Comparison of ENCODE assay signal across 8 cellular contexts in genomic region chr13:32443111-32443510, GRCh38. TPM values are rescaled to one million over a fixed set of nuclear protein-coding genes. Genes with fewer than 3 reads are reported as not detected.
DNase-seq lines count a peak whose midpoint lies in the region; ATAC-seq and TF ChIP-seq lines count a peak whose summit lies in the region.

No MANE protein-coding gene starts in this region.

- no peaks in the 10 kb centered on the region for H3K9me3 ChIP-seq in HAP-1
- H3K9me3 ChIP-seq in mammary epithelial cell (replicated peaks; ENCODE audit: insufficient read depth, low read length): no peaks in the 10 kb centered on the region

- H3K4me3 ChIP-seq in HAP-1 (no peak overlapping the region), mammary epithelial cell (replicated peaks in 1 of 3; ENCODE audit: insufficient read depth in 1 of 3, low read depth in 2 of 3, low read length in 3 of 3) (no peak overlapping the region)

- H3K27me3 ChIP-seq in HAP-1 (ENCODE audit: low read depth) (no peaks in the 10 kb centered on the region), mammary epithelial cell (ENCODE audit: insufficient read depth, low read length) (no peaks in the 10 kb centered on the region)

- H3K36me3 ChIP-seq in HAP-1 (replicated peaks) (no peaks in the 10 kb centered on the region), mammary epithelial cell (ENCODE audit: insufficient read depth, low read length) (peaks cover 3% of the 10 kb centered on the region)

- BruUV-seq in mammary epithelial cell (replicated peaks; lab: Mats Ljungman, UMichigan): no TSS peak

- no peaks in the 10 kb centered on the region for H4K20me1 ChIP-seq in mammary epithelial cell (ENCODE audit: insufficient read depth, low read length)

- H3K27ac ChIP-seq in mammary epithelial cell (ENCODE audit: insufficient read depth, low read depth, low read length): no peak overlapping the region

- H3K27me3 Mint-ChIP-seq in naive thymus-derived CD8-positive, alpha-beta T cell: no peaks in the 10 kb centered on the region

- DNase-seq in activated gamma-delta T cell treated with Interleukin-2 at 50 U/mL for 16 hours (peak; percentile 23), activated gamma-delta T cell (lab: John Stamatoyannopoulos, UW) (no peak), HAP-1 (ENCODE audit: low spot score in 2 of 2) (peak; percentile 17 to 57), NOMO-1 (lab: John Stamatoyannopoulos, UW; ENCODE audit: unreplicated experiment in 2 of 2) (peak; percentile 18 to 73), mammary epithelial cell (no peak), NCI-H1048 (lab: John Stamatoyannopoulos, UW) (no peak), NCI-H226 (no peak)
- peak in 9 of 10 donors; percentile 20 to 68 (median 38) for DNase-seq in naive thymus-derived CD8-positive, alpha-beta T cell

- H2AFZ ChIP-seq in mammary epithelial cell (ENCODE audit: low read depth, low read length): no peak overlapping the region

- H3K4me2 ChIP-seq in mammary epithelial cell (ENCODE audit: insufficient read depth, low read depth, low read length): no peak overlapping the region

- intact Hi-C loops in mammary epithelial cell (cut with micrococcal nuclease): loop anchor here (1.0 kb wide), 1 partner anchor 62 kb away; no protein-coding TSS in a partner anchor

- no peaks in the 10 kb centered on the region for H3K9me3 Mint-ChIP-seq in naive thymus-derived CD8-positive, alpha-beta T cell

- peak; percentile 76 to 92 for ATAC-seq in naive thymus-derived CD8-positive, alpha-beta T cell

- peak; percentile 36 to 42 for TF ChIP-seq CTCF in mammary epithelial cell (conservative IDR thresholded peaks at IDR 0.05 in 1 of 2, IDR thresholded peaks at IDR 0.05 in 1 of 2; ENCODE audit: extremely low read depth in 1 of 2, insufficient read depth in 1 of 2, low read depth in 1 of 2, low read length in 2 of 2)

- in situ Hi-C loops in HAP-1 (cut with MboI; ENCODE audit: low sequenced_read_pairs) (no loop called here), mammary epithelial cell (cut with MboI; ENCODE audit: low sequenced_read_pairs in 2 of 2) (no loop called here)

- H3K4me1 Mint-ChIP-seq in naive thymus-derived CD8-positive, alpha-beta T cell: peaks cover 0 to 19% (median 4%) of the 10 kb centered on the region in 4 donors

- CTCF ChIA-PET in mammary epithelial cell (lab: Charles Lee; ENCODE audit: low non-redundant PET): no interaction called here

- H3K36me3 Mint-ChIP-seq in naive thymus-derived CD8-positive, alpha-beta T cell: peaks cover 0 to 3% (median 3%) of the 10 kb centered on the region in 3 donors

- POLR2A ChIA-PET in naive thymus-derived CD8-positive, alpha-beta T cell (lab: Charles Lee): interaction anchor here (0.5 to 0.6 kb wide), 3 partner anchors 10 to 402 kb away, joined by 3 to 6 read pairs (median 3); no protein-coding TSS in a partner anchor

- H3K27ac Mint-ChIP-seq in naive thymus-derived CD8-positive, alpha-beta T cell: peak overlapping the region in 4 of 10 donors; percentile 23 to 76 (median 40)

- H3K79me2 ChIP-seq in mammary epithelial cell (ENCODE audit: insufficient read depth, low read length): no peaks in the 10 kb centered on the region

- H3K4me1 ChIP-seq in HAP-1 (peaks cover 10% of the 10 kb centered on the region), mammary epithelial cell (ENCODE audit: insufficient read depth, low read length) (no peaks in the 10 kb centered on the region)

- dilution Hi-C loops in mammary epithelial cell (cut with HindIII; ENCODE audit: low sequenced_read_pairs): no loop called here

- WGBS in mammary epithelial cell (ENCODE audit: low coverage, missing lambda C conversion rate): 38% methylated on average over 2 of the region's 2 CpGs

- H3K9ac ChIP-seq in mammary epithelial cell (ENCODE audit: insufficient read depth, low read length): no peak overlapping the region

- no peak overlapping the region for H3K4me3 Mint-ChIP-seq in naive thymus-derived CD8-positive, alpha-beta T cell

RNA-seq across cellular contexts. Expression of gene N4BP2L1, which starts 15.2 kb away (rescaled TPM):
- 1 to 10 TPM; 1.3 to 3.7 TPM for total RNA-seq in mammary epithelial cell
- 0.25 TPM for polyA plus RNA-seq in mammary epithelial cell
- not detected for polyA minus RNA-seq in mammary epithelial cell
- 10 to 100 TPM; 62.4 to 66.2 TPM for total RNA-seq in naive thymus-derived CD8-positive, alpha-beta T cell
- polyA plus RNA-seq in naive thymus-derived CD8-positive, alpha-beta T cell: 10 to 100 TPM; 55.3 to 72.1 (median 62.5) TPM

Comparison
In these comparisons a context has a peak if more than half of its experiments do, and no peak if none do; other contexts are left out.
1. DNase-seq: peak in activated gamma-delta T cell treated with Interleukin-2 at 50 U/mL for 16 hours (single experiment), HAP-1 (2 of 2), NOMO-1 (2 of 2) and naive thymus-derived CD8-positive, alpha-beta T cell (9 of 10); none in activated gamma-delta T cell (single experiment), mammary epithelial cell (single experiment), NCI-H1048 (single experiment) and NCI-H226 (single experiment).
2. RNA of gene N4BP2L1, which starts 15.2 kb away (total RNA-seq): 62.4 to 66.2 TPM in naive thymus-derived CD8-positive, alpha-beta T cell; 1.3 to 3.7 TPM in mammary epithelial cell; every median in the first group is over 10 times any median in the second.